1 cellular context compared by ENCODE assay signal in the genomic region with DNA sequence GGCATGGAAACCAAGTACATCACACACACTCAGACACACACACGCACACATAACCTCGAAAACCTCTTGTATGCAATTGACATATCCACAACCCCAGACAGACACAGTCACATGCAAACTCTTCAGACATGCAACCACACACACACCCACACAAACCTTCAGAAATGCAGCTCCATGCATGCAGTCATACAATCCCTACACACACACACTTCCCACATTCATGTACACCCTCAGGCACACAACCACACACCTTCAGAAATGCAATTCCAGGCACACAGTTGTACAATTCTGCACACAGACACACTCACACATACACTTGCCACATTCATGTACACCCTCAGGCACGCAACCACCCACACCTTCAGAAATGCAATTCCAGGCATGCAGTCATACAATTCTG.
TF ChIP-seq lines count a peak whose summit lies in the region.

No MANE protein-coding gene starts in this region.

TF ChIP-seq in H1, 55 proteins besides CTCF, POLR2A, EP300 and RAD21:
- no peak for TF ChIP-seq NANOG (IDR thresholded peaks at IDR 0.05; ENCODE audit: insufficient read depth, low read depth, low read length, poor library complexity, severe bottlenecking)
- no peak for TF ChIP-seq RXRA (IDR thresholded peaks at IDR 0.05; ENCODE audit: insufficient read depth, low read depth, low read length)
- no peak for TF ChIP-seq CBX8 (IDR thresholded peaks at IDR 0.05; ENCODE audit: borderline replicate concordance, low read depth, low read length)
- no peak for TF ChIP-seq ATF3 (IDR thresholded peaks at IDR 0.05; ENCODE audit: insufficient read depth, low read depth, low read length)
